ENCODE assay signal across 1 cellular context in genomic region chr6:87968435-87969278, GRCh38.
TF ChIP-seq lines count a peak whose summit lies in the region.

No MANE protein-coding gene starts in this region.

TF ChIP-seq in HCT116, 20 proteins besides CTCF, POLR2A, EP300 and RAD21 (continued from another document):
- TF ChIP-seq MAX (IDR thresholded peaks at IDR 0.05) (no peak), SRF (IDR thresholded peaks at IDR 0.05; ENCODE audit: low read depth) (no peak), SIN3A (IDR thresholded peaks at IDR 0.05; ENCODE audit: low read depth) (no peak), POLR2AphosphoS5 (IDR thresholded peaks at IDR 0.05; ENCODE audit: low read depth, low read length) (no peak), ZFX (IDR thresholded peaks at IDR 0.05) (no peak), TCF7L2 (IDR thresholded peaks at IDR 0.05; ENCODE audit: borderline replicate concordance, extremely low read depth, insufficient read depth, insufficient read length) (no peak), FOSL1 (IDR thresholded peaks at IDR 0.05; ENCODE audit: low read depth) (no peak), JUND (IDR thresholded peaks at IDR 0.05) (no peak), CBX3 (IDR thresholded peaks at IDR 0.05; ENCODE audit: low read depth) (no peak), REST (IDR thresholded peaks at IDR 0.05; ENCODE audit: low read depth) (no peak), EGR1 (IDR thresholded peaks at IDR 0.05; ENCODE audit: low read depth) (no peak), ELF1 (IDR thresholded peaks at IDR 0.05; ENCODE audit: borderline replicate concordance, low read depth) (no peak), EZH2phosphoT487 (IDR thresholded peaks at IDR 0.05; ENCODE audit: borderline replicate concordance) (no peak)
